ENCODE assay signal across 12 cellular contexts in the genomic region with DNA sequence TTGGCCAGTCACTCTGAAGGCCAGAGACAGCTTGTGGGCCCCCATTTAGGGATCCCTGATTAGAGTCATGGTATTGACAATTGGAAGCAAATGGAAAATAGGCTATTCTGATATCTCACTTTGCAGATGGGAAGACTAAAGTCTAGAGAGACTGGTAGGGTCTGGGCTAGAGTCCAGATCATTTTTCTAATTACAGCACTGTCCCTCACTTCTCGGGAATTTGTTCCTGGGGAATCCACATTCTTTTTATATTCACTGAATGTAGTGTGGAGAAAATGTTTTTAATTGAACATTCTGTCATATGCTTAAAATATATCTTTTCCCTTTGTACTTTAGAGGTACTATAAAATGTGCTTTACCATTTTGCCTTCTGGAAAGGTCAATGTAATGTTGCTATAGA. TPM values are rescaled to one million over a fixed set of nuclear protein-coding genes. Genes with fewer than 3 reads are reported as not detected.
A peak's percentile ranks its signal among the peaks of the same experiment; 100 is the strongest.
DNase-seq lines count a peak whose midpoint lies in the region; ATAC-seq and TF ChIP-seq lines count a peak whose summit lies in the region.
"Had no signal": no experiment of that assay in that cellular context is flagged by ENCODE, and none has a peak within 500 bp of the region (broad histone marks: within the 10 kb centered on the region; RNA-seq: fewer than 3 reads in every experiment).

No MANE protein-coding gene starts in this region.

- DNase-seq in EH (ENCODE audit: low read depth), result peak; percentile 67
- DNase-seq in LNCaP clone FGC (ENCODE audit: low read depth), result no peak
- DNase-seq in coronary artery (ENCODE audit: low spot score), result no peak
- peak; percentile 50 for DNase-seq in osteoblast (ENCODE audit: insufficient read length, low spot score, missing footprints)
- DNase-seq in stimulated activated naive CD4-positive, alpha-beta T cell (lab: John Stamatoyannopoulos, UW), result no peak
- DNase-seq in effector CD8-positive, alpha-beta T cell (lab: John Stamatoyannopoulos, UW), result no peak
- DNase-seq in effector CD4-positive, alpha-beta T cell, result no peak
- DNase-seq: body of pancreas; islet precursor cell; NCI-H1436 treated with DMSO at 0.1 percent for 48 hours; stimulated activated CD4-positive, alpha-beta T cell treated with anti-CD3 and anti-CD28 coated beads, Interleukin-2, amount 100 ng/mL, for 48 hours had no signal

- no peaks in the 10 kb centered on the region for H3K27me3 ChIP-seq in osteoblast (ENCODE audit: insufficient read depth, low read length)
- H3K27me3 ChIP-seq: body of pancreas had no signal

- ATAC-seq in HG02970 (IDR thresholded peaks at IDR 0.05; ENCODE audit: low FRiP score, unreplicated experiment), result no peak
- ATAC-seq: body of pancreas had no signal

- no peaks in the 10 kb centered on the region for H3K36me3 ChIP-seq in osteoblast (ENCODE audit: insufficient read depth, low read length)

- H3K27ac ChIP-seq in coronary artery (no peak overlapping the region), osteoblast (ENCODE audit: low read depth, low read length) (peak overlapping the region; percentile 99)

- H3K4me1 ChIP-seq in osteoblast (ENCODE audit: insufficient read depth, low read length), result peaks cover 39% of the 10 kb centered on the region

- no peaks in the 10 kb centered on the region for H3K9me3 ChIP-seq in osteoblast (ENCODE audit: low read depth, low read length)
- H3K9me3 ChIP-seq: body of pancreas had no signal

- TF ChIP-seq CTCF in LNCaP clone FGC (IDR thresholded peaks at IDR 0.05; ENCODE audit: control insufficient read depth, extremely low read depth, insufficient read depth), result no peak
- no peak for TF ChIP-seq CTCF in coronary artery (IDR thresholded peaks at IDR 0.05)
- no peak for TF ChIP-seq CTCF in osteoblast (IDR thresholded peaks at IDR 0.05; ENCODE audit: extremely low read depth, low read depth, low read length)

- H4K20me1 ChIP-seq in osteoblast (ENCODE audit: insufficient read depth, low read length), result peaks cover 30% of the 10 kb centered on the region

- H3K4me2 ChIP-seq in osteoblast (ENCODE audit: insufficient read depth, low read length), result peak overlapping the region; percentile 97

- H3K4me3 ChIP-seq in LNCaP clone FGC (ENCODE audit: low read depth, low read length), result peak overlapping the region; percentile 99
- H3K4me3 ChIP-seq in coronary artery, result peak overlapping the region; percentile 88
- peak overlapping the region; percentile 92 for H3K4me3 ChIP-seq in osteoblast (ENCODE audit: insufficient read depth, low read length)

- no peak overlapping the region for H2AFZ ChIP-seq in osteoblast (ENCODE audit: low read length)

- H3K79me2 ChIP-seq in osteoblast (ENCODE audit: insufficient read depth, low read length), result peaks cover 70% of the 10 kb centered on the region

RNA-seq across cellular contexts. Expression of a gene that starts 1.1 kb away (rescaled TPM):
- total RNA-seq in osteoblast, result 30.8 and 32.7 TPM in 2 replicates

RNA-seq across cellular contexts. Expression of a gene that starts 1.3 kb away (rescaled TPM):
- total RNA-seq in osteoblast, result 55.1 and 59.0 TPM in 2 replicates

Comparison
In these comparisons a context has a peak if more than half of its experiments do, and no peak if none do; other contexts are left out.
1. DNase-seq: peak in EH (single experiment) and osteoblast (single experiment); none in LNCaP clone FGC (single experiment), coronary artery (single experiment), stimulated activated naive CD4-positive, alpha-beta T cell (0 of 6), effector CD8-positive, alpha-beta T cell (single experiment) and effector CD4-positive, alpha-beta T cell (single experiment).
2. Peak in every context shown above with its lines, with median percentiles within 50 percentile points of each other: H3K4me3 ChIP-seq.